8 cellular contexts compared by ENCODE assay signal in the genomic region with DNA sequence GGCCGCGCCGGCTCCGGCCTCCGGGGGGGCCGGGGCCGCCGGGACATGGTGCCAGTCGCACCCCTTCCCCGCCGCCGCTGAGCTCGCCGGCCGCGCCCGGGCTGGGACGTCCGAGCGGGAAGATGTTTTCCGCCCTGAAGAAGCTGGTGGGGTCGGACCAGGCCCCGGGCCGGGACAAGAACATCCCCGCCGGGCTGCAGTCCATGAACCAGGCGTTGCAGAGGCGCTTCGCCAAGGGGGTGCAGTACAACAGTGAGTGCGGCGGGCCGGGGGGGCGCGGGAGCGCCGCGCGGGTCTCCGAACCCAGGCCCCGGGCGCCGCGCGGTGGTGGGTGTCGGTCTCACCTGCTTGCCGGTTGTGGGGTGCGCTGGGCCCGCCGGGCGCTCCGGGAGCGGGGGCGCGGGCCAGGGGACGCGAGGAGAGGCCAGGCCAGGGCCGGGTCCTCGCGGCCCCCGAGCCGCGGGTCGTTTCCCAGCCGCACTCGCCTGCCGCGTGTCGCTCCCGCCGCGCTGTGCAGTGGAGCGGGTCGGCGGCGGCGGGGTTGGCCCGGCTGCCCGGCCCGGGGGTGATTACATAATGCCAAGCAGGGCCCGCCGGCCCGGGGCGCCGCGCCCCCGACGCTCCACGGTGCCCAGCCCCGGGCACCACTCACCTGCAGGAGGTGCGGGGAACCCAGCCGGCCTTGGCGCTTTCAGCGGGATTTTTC. TPM values are rescaled to one million over a fixed set of nuclear protein-coding genes. Genes with fewer than 3 reads are reported as not detected.
DNase-seq lines count a peak whose midpoint lies in the region; ATAC-seq and TF ChIP-seq lines count a peak whose summit lies in the region.

No MANE protein-coding gene starts in this region.

- 0% methylated on average over 76 to 78 of the region's 93 CpGs for WGBS in mesodermal cell (ENCODE audit: insufficient coverage in 2 of 2), 2 experiments

- POLR2A ChIA-PET in activated B cell treated with CpG ODN at 0.5 μM for 24 hours (lab: Charles Lee) = interaction anchor here (0.6 to 2.0 kb wide), 14 partner anchors 8 to 415 kb away, joined by 3 to 11 read pairs (median 4); a partner anchor contains a TSS

- H3K4me1 Mint-ChIP-seq in activated B cell treated with CpG ODN at 0.5 μM for 24 hours = peaks cover 35% of the 10 kb centered on the region

- no peaks in the 10 kb centered on the region for H3K27me3 ChIP-seq in subcutaneous abdominal adipose tissue (ENCODE audit: control insufficient read depth in 5 of 5, insufficient read depth in 4 of 5, low read length in 5 of 5)

- CTCF ChIA-PET in activated B cell treated with CpG ODN at 0.5 μM for 24 hours (lab: Charles Lee) = interaction anchor here (4.0 kb wide), 1 partner anchor 34 kb away, joined by 17 read pairs; a partner anchor contains a TSS

- no peak for TF ChIP-seq CTCF in activated B cell treated with CpG ODN at 0.5 μM for 24 hours (IDR thresholded peaks at IDR 0.05)

- DNase-seq in ACHN (peak; percentile 24), activated B cell treated with CpG ODN at 0.5 μM for 24 hours (no peak), ecto neural progenitor cell (ENCODE audit: low spot score) (peak; percentile 70), NCI-H1694 (lab: John Stamatoyannopoulos, UW) (no peak)

- H3K27ac Mint-ChIP-seq in activated B cell treated with CpG ODN at 0.5 μM for 24 hours = peak overlapping the region; percentile 35

- in situ Hi-C loops in ACHN (cut with HindIII; ENCODE audit: low pct_ligation_motif_present, low pct_unique_long_range_greater_than_20kb, low sequenced_read_pairs) = no loop called here

- H3K4me3 ChIP-seq in mesodermal cell (ENCODE audit: extremely low read depth, insufficient read depth, low read length, poor library complexity, severe bottlenecking) = peak overlapping the region; percentile 84
- peak overlapping the region; percentile 74 to 92 (median 81) for H3K4me3 ChIP-seq in subcutaneous abdominal adipose tissue (ENCODE audit: low read depth in 1 of 5, low read length in 5 of 5)

- intact Hi-C loops in activated B cell treated with CpG ODN at 0.5 μM for 24 hours (cut with micrococcal nuclease) = loop anchor here (5.0 kb wide), 1 partner anchor 184 kb away; a partner anchor contains a TSS

- peaks cover 29% of the 10 kb centered on the region for H3K36me3 Mint-ChIP-seq in activated B cell treated with CpG ODN at 0.5 μM for 24 hours (ENCODE audit: low read depth)

- ATAC-seq in GM19043 (IDR thresholded peaks at IDR 0.05; ENCODE audit: low read depth, unreplicated experiment) = peak; percentile 30
- ATAC-seq in HG03196 (IDR thresholded peaks at IDR 0.05; ENCODE audit: unreplicated experiment) = peak; percentile 32
- peak; percentile 29 for ATAC-seq in activated B cell treated with CpG ODN at 0.5 μM for 24 hours (ENCODE audit: low read depth)

- H3K9me3 Mint-ChIP-seq in activated B cell treated with CpG ODN at 0.5 μM for 24 hours = no peaks in the 10 kb centered on the region

- peaks cover 43% of the 10 kb centered on the region for H3K36me3 ChIP-seq in mesodermal cell (ENCODE audit: control insufficient read depth, insufficient read depth, low read length)
- H3K36me3 ChIP-seq in subcutaneous abdominal adipose tissue (ENCODE audit: control insufficient read depth in 5 of 5, insufficient read depth in 5 of 5, low read length in 5 of 5) = peaks cover 0 to 22% (median 7%) of the 10 kb centered on the region in 5 donors

- H3K9me3 ChIP-seq in mesodermal cell (ENCODE audit: control insufficient read depth, low read length) (no peaks in the 10 kb centered on the region), subcutaneous abdominal adipose tissue (ENCODE audit: control insufficient read depth in 5 of 5, low read length in 5 of 5) (no peaks in the 10 kb centered on the region)

- no peaks in the 10 kb centered on the region for H3K27me3 Mint-ChIP-seq in activated B cell treated with CpG ODN at 0.5 μM for 24 hours

- H3K9ac ChIP-seq in subcutaneous abdominal adipose tissue (ENCODE audit: low read length in 5 of 5) = peak overlapping the region; percentile 22 to 87 (median 80)

- peak overlapping the region; percentile 82 for H3K4me3 Mint-ChIP-seq in activated B cell treated with CpG ODN at 0.5 μM for 24 hours

- peak overlapping the region; percentile 64 for H3K27ac ChIP-seq in mesodermal cell (ENCODE audit: low read depth, low read length, severe bottlenecking)
- H3K27ac ChIP-seq in subcutaneous abdominal adipose tissue (ENCODE audit: low read depth, low read length) = no peak overlapping the region

- H3K4me1 ChIP-seq in mesodermal cell (ENCODE audit: control insufficient read depth, insufficient read depth, low read length, poor library complexity, severe bottlenecking) = peaks cover 24% of the 10 kb centered on the region
- H3K4me1 ChIP-seq in subcutaneous abdominal adipose tissue (ENCODE audit: control insufficient read depth in 5 of 5, insufficient read depth in 5 of 5, low read length in 5 of 5) = peaks cover 0 to 38% (median 33%) of the 10 kb centered on the region in 5 donors

RNA-seq across cellular contexts. Expression of a gene that starts 0.5 kb away (rescaled TPM):
- total RNA-seq in activated B cell treated with CpG ODN at 0.5 μM for 24 hours = 70.1 and 75.0 TPM in 2 replicates
- 153 TPM for polyA plus RNA-seq in mesodermal cell (2013, experiment 1 of 2)
- 143 TPM for polyA plus RNA-seq in mesodermal cell (2013, experiment 2 of 2)

RNA-seq across cellular contexts. Expression of a gene that starts 12.1 kb away (rescaled TPM):
- total RNA-seq in activated B cell treated with CpG ODN at 0.5 μM for 24 hours = not detected in 2 replicates
- polyA plus RNA-seq in mesodermal cell (2013, experiment 1 of 2) = 27.3 TPM
- 34.1 TPM for polyA plus RNA-seq in mesodermal cell (2013, experiment 2 of 2)

RNA-seq across cellular contexts. Expression of a gene that starts 17.1 kb away (rescaled TPM):
- total RNA-seq in activated B cell treated with CpG ODN at 0.5 μM for 24 hours = 34.9 and 35.8 TPM in 2 replicates
- polyA plus RNA-seq in mesodermal cell (2013, experiment 1 of 2) = 103 TPM
- polyA plus RNA-seq in mesodermal cell (2013, experiment 2 of 2) = 109 TPM

RNA-seq across cellular contexts. Expression of a gene that starts 34.0 kb away (rescaled TPM):
- 1.0 and 1.6 TPM in 2 replicates for total RNA-seq in activated B cell treated with CpG ODN at 0.5 μM for 24 hours
- polyA plus RNA-seq in mesodermal cell (2013, experiment 1 of 2) = 4.0 TPM
- 3.3 TPM for polyA plus RNA-seq in mesodermal cell (2013, experiment 2 of 2)

RNA-seq across cellular contexts. Expression of a gene that starts 41.0 kb away (rescaled TPM):
- 58.8 and 64.6 TPM in 2 replicates for total RNA-seq in activated B cell treated with CpG ODN at 0.5 μM for 24 hours
- 189 TPM for polyA plus RNA-seq in mesodermal cell (2013, experiment 1 of 2)
- 175 TPM for polyA plus RNA-seq in mesodermal cell (2013, experiment 2 of 2)

Comparison
In these comparisons a context has a peak if more than half of its experiments do, and no peak if none do; other contexts are left out.
1. DNase-seq: peak in ACHN (single experiment) and ecto neural progenitor cell (single experiment); none in activated B cell treated with CpG ODN at 0.5 μM for 24 hours (single experiment) and NCI-H1694 (single experiment).
2. Peak in every context shown above with its lines, with median percentiles within 50 percentile points of each other: ATAC-seq.